In genomic region chr16:11956558-11956957, GRCh38 we compare ENCODE assay signal across 40 cellular contexts. TPM values are rescaled to one million over a fixed set of nuclear protein-coding genes. Genes with fewer than 3 reads are reported as not detected.
"Had no signal": no experiment of that assay in that cellular context is flagged by ENCODE, and none has a peak within 500 bp of the region (broad histone marks: within the 10 kb centered on the region; RNA-seq: fewer than 3 reads in every experiment).

No MANE protein-coding gene starts in this region.

- H3K4me1 Mint-ChIP-seq: activated CD4-positive, alpha-beta T cell treated with anti-CD3 and anti-CD28 coated beads, Interleukin-2, amount 10 ng/mL, durations not matched to agents 24 days and 14 days; activated naive CD4-positive, alpha-beta T cell treated with anti-CD3 and anti-CD28 coated beads, Interleukin-2, amount 10 ng/mL, durations not matched to agents 7 days and 5 days; activated naive CD8-positive, alpha-beta T cell treated with anti-CD3 and anti-CD28 coated beads, Interleukin-2, amount 10 ng/mL, durations not matched to agents 7 days and 5 days; brain; naive thymus-derived CD4-positive, alpha-beta T cell; neural progenitor cell; stimulated activated effector memory CD8-positive, alpha-beta T cell treated with anti-CD3 and anti-CD28 coated beads, Interleukin-12 subunit alpha, Interleukin-12 subunit beta, amount 100 ng/mL, for 72 hours; stimulated activated naive CD8-positive, alpha-beta T cell treated with anti-CD3 and anti-CD28 coated beads, Interleukin-15, amount 100 ng/mL, for 72 hours had no signal

- H3K27ac Mint-ChIP-seq: activated CD4-positive, alpha-beta memory T cell treated with anti-CD3 and anti-CD28 coated beads for 36 hours; activated CD4-positive, alpha-beta T cell treated with anti-CD3 and anti-CD28 coated beads, Interleukin-2, amount 10 ng/mL, durations not matched to agents 24 days and 14 days; activated naive CD4-positive, alpha-beta T cell treated with anti-CD3 and anti-CD28 coated beads, Interleukin-2, amount 10 ng/mL, durations not matched to agents 7 days and 5 days; activated naive CD8-positive, alpha-beta T cell treated with anti-CD3 and anti-CD28 coated beads, Interleukin-2, amount 10 ng/mL, durations not matched to agents 7 days and 5 days; activated T-helper 1 cell treated with anti-CD3 and anti-CD28 coated beads, Interleukin-12 subunit alpha, Interleukin-12 subunit beta, Interleukin-2, Interleukin-4 antibody, amounts not matched to agents 30 ng/mL and 10 ng/mL and 1 ng/mL, durations not matched to agents 14 hours and 24 hours and 36 hours; naive thymus-derived CD4-positive, alpha-beta T cell; neural progenitor cell; stimulated activated effector memory CD8-positive, alpha-beta T cell treated with anti-CD3 and anti-CD28 coated beads, Interleukin-12 subunit alpha, Interleukin-12 subunit beta, amount 100 ng/mL, for 72 hours; T-helper 1 cell treated with Interleukin-12 subunit alpha and Interleukin-12 subunit beta and Interleukin-4 antibody, amounts not matched to agents 30 μg/mL and 1 μg/mL, for 36 hours had no signal

- H2AFZ ChIP-seq: hepatocyte, neural progenitor cell had no signal

- DNase-seq: activated CD4-positive, alpha-beta memory T cell treated with anti-CD3 and anti-CD28 coated beads for 36 hours; activated CD4-positive, alpha-beta T cell treated with anti-CD3 and anti-CD28 coated beads, Interleukin-2, amount 10 ng/mL, durations not matched to agents 24 days and 14 days; activated CD4-positive, CD25-positive, alpha-beta regulatory T cell treated with anti-CD3 and anti-CD28 coated beads, Interleukin-2, amount 50 U/mL, for 72 hours; activated CD8-positive, alpha-beta memory T cell treated with anti-CD3 and anti-CD28 coated beads, Interleukin-2, amount 50 U/mL, for 4 hours; activated gamma-delta T cell; activated naive CD4-positive, alpha-beta T cell treated with anti-CD3 and anti-CD28 coated beads, Interleukin-2, amount 10 ng/mL, durations not matched to agents 7 days and 5 days; activated naive CD8-positive, alpha-beta T cell treated with anti-CD3 and anti-CD28 coated beads, Interleukin-2, amount 10 ng/mL, durations not matched to agents 7 days and 5 days; activated T-cell treated with anti-CD3 and anti-CD28 coated beads, Interleukin-2, amount 50 U/mL, for 1 hour; cerebellar nuclear complex; colonic mucosa; effector CD8-positive, alpha-beta T cell; left cardiac atrium; left ventricle myocardium superior; midbrain; naive thymus-derived CD4-positive, alpha-beta T cell; occipital lobe; posterior cingulate gyrus; right cardiac atrium; stimulated activated CD4-positive, alpha-beta T cell treated with anti-CD3 and anti-CD28 coated beads, Interleukin-12 subunit alpha, Interleukin-12 subunit beta, amount 100 ng/mL, for 4 hours; stimulated activated CD4-positive, alpha-beta T cell treated with anti-CD3 and anti-CD28 coated beads, Interleukin-4, amount 100 ng/mL, for 24 hours; stimulated activated naive CD8-positive, alpha-beta T cell treated with anti-CD3 and anti-CD28 coated beads, Interleukin-15, amount 100 ng/mL, for 72 hours; substantia nigra; T-helper 9 cell; uterus had no signal

- H3K4me2 ChIP-seq: hepatocyte, neural progenitor cell had no signal

- H3K4me1 ChIP-seq: ascending aorta, colonic mucosa, gastroesophageal sphincter, neural progenitor cell, uterus had no signal

- H3K27me3 ChIP-seq: ascending aorta, cardiac muscle cell, colonic mucosa, hepatocyte, neural progenitor cell, uterus had no signal

- H3K9ac ChIP-seq: neural progenitor cell had no signal

- H3K4me3 Mint-ChIP-seq: activated CD4-positive, alpha-beta memory T cell treated with anti-CD3 and anti-CD28 coated beads for 36 hours; activated CD4-positive, alpha-beta T cell treated with anti-CD3 and anti-CD28 coated beads, Interleukin-2, amount 10 ng/mL, durations not matched to agents 24 days and 14 days; activated naive CD4-positive, alpha-beta T cell treated with anti-CD3 and anti-CD28 coated beads, Interleukin-2, amount 10 ng/mL, durations not matched to agents 7 days and 5 days; activated naive CD8-positive, alpha-beta T cell treated with anti-CD3 and anti-CD28 coated beads, Interleukin-2, amount 10 ng/mL, durations not matched to agents 7 days and 5 days; activated T-helper 1 cell treated with anti-CD3 and anti-CD28 coated beads, Interleukin-12 subunit alpha, Interleukin-12 subunit beta, Interleukin-2, Interleukin-4 antibody, amounts not matched to agents 30 ng/mL and 10 ng/mL and 1 ng/mL, durations not matched to agents 14 hours and 24 hours and 36 hours; brain; naive thymus-derived CD4-positive, alpha-beta T cell; neural progenitor cell; stimulated activated effector memory CD8-positive, alpha-beta T cell treated with anti-CD3 and anti-CD28 coated beads, Interleukin-12 subunit alpha, Interleukin-12 subunit beta, amount 100 ng/mL, for 72 hours; stimulated activated naive CD8-positive, alpha-beta T cell treated with anti-CD3 and anti-CD28 coated beads, Interleukin-15, amount 100 ng/mL, for 72 hours; T-helper 1 cell treated with Interleukin-12 subunit alpha and Interleukin-12 subunit beta and Interleukin-4 antibody, amounts not matched to agents 30 μg/mL and 1 μg/mL, for 36 hours had no signal

- H3K36me3 ChIP-seq: ascending aorta, cardiac muscle cell, colonic mucosa, gastroesophageal sphincter, neural progenitor cell, uterus had no signal

- H3K4me3 ChIP-seq: ascending aorta, cardiac muscle cell, colonic mucosa, gastroesophageal sphincter, hepatocyte, neural progenitor cell, uterus had no signal

- H3K9me3 Mint-ChIP-seq: activated CD4-positive, alpha-beta memory T cell treated with anti-CD3 and anti-CD28 coated beads for 36 hours; activated CD4-positive, alpha-beta T cell treated with anti-CD3 and anti-CD28 coated beads, Interleukin-2, amount 10 ng/mL, durations not matched to agents 24 days and 14 days; activated naive CD4-positive, alpha-beta T cell treated with anti-CD3 and anti-CD28 coated beads, Interleukin-2, amount 10 ng/mL, durations not matched to agents 7 days and 5 days; activated naive CD8-positive, alpha-beta T cell treated with anti-CD3 and anti-CD28 coated beads, Interleukin-2, amount 10 ng/mL, durations not matched to agents 7 days and 5 days; activated T-helper 1 cell treated with anti-CD3 and anti-CD28 coated beads, Interleukin-12 subunit alpha, Interleukin-12 subunit beta, Interleukin-2, Interleukin-4 antibody, amounts not matched to agents 30 ng/mL and 10 ng/mL and 1 ng/mL, durations not matched to agents 14 hours and 24 hours and 36 hours; naive thymus-derived CD4-positive, alpha-beta T cell; neural progenitor cell; stimulated activated effector memory CD8-positive, alpha-beta T cell treated with anti-CD3 and anti-CD28 coated beads, Interleukin-12 subunit alpha, Interleukin-12 subunit beta, amount 100 ng/mL, for 72 hours; stimulated activated naive CD8-positive, alpha-beta T cell treated with anti-CD3 and anti-CD28 coated beads, Interleukin-15, amount 100 ng/mL, for 72 hours; T-helper 1 cell treated with Interleukin-12 subunit alpha and Interleukin-12 subunit beta and Interleukin-4 antibody, amounts not matched to agents 30 μg/mL and 1 μg/mL, for 36 hours; type B pancreatic cell had no signal

- H3K27ac ChIP-seq: ascending aorta, cardiac muscle cell, colonic mucosa, hepatocyte, neural progenitor cell, uterus had no signal

- ATAC-seq: left cardiac atrium; left ventricle myocardium superior; naive thymus-derived CD4-positive, alpha-beta T cell; right cardiac atrium; stimulated activated effector memory CD8-positive, alpha-beta T cell treated with anti-CD3 and anti-CD28 coated beads, Interleukin-12 subunit alpha, Interleukin-12 subunit beta, amount 100 ng/mL, for 72 hours; stimulated activated naive CD8-positive, alpha-beta T cell treated with anti-CD3 and anti-CD28 coated beads, Interleukin-15, amount 100 ng/mL, for 72 hours had no signal

- H3K27me3 Mint-ChIP-seq: activated CD4-positive, alpha-beta memory T cell treated with anti-CD3 and anti-CD28 coated beads for 36 hours; activated CD4-positive, alpha-beta T cell treated with anti-CD3 and anti-CD28 coated beads, Interleukin-2, amount 10 ng/mL, durations not matched to agents 24 days and 14 days; brain; stimulated activated naive CD8-positive, alpha-beta T cell treated with anti-CD3 and anti-CD28 coated beads, Interleukin-15, amount 100 ng/mL, for 72 hours; type B pancreatic cell had no signal

- H3K9me3 ChIP-seq: ascending aorta, colonic mucosa, gastroesophageal sphincter, uterus had no signal

- H3K36me3 Mint-ChIP-seq: activated CD4-positive, alpha-beta memory T cell treated with anti-CD3 and anti-CD28 coated beads for 36 hours; activated naive CD4-positive, alpha-beta T cell treated with anti-CD3 and anti-CD28 coated beads, Interleukin-2, amount 10 ng/mL, durations not matched to agents 7 days and 5 days; activated naive CD8-positive, alpha-beta T cell treated with anti-CD3 and anti-CD28 coated beads, Interleukin-2, amount 10 ng/mL, durations not matched to agents 7 days and 5 days; stimulated activated effector memory CD8-positive, alpha-beta T cell treated with anti-CD3 and anti-CD28 coated beads, Interleukin-12 subunit alpha, Interleukin-12 subunit beta, amount 100 ng/mL, for 72 hours had no signal

- H3K79me2 ChIP-seq: hepatocyte had no signal

RNA-seq across cellular contexts. Expression of gene TNFRSF17, which starts 8.5 kb away (rescaled TPM):
- total RNA-seq: activated CD4-positive, alpha-beta memory T cell treated with anti-CD3 and anti-CD28 coated beads for 36 hours; activated CD4-positive, alpha-beta T cell treated with anti-CD3 and anti-CD28 coated beads, Interleukin-2, amount 10 ng/mL, durations not matched to agents 24 days and 14 days; activated CD8-positive, alpha-beta memory T cell treated with anti-CD3 and anti-CD28 coated beads for 36 hours; activated naive CD8-positive, alpha-beta T cell treated with anti-CD3 and anti-CD28 coated beads, Interleukin-2, amount 10 ng/mL, durations not matched to agents 7 days and 5 days; activated T-helper 1 cell treated with anti-CD3 and anti-CD28 coated beads, Interleukin-12 subunit alpha, Interleukin-12 subunit beta, Interleukin-2, Interleukin-4 antibody, amounts not matched to agents 30 ng/mL and 10 ng/mL and 1 ng/mL, durations not matched to agents 14 hours and 24 hours and 36 hours; ascending aorta; cardiac muscle cell; dermis microvascular lymphatic vessel endothelial cell; epithelial cell of proximal tubule; hepatocyte; left cardiac atrium; left ventricle myocardium superior; mammary epithelial cell; occipital lobe; skeletal muscle tissue had no signal
- polyA plus RNA-seq: cardiac muscle cell; hepatocyte; keratinocyte; mammary epithelial cell; naive thymus-derived CD4-positive, alpha-beta T cell; right cardiac atrium had no signal

RNA-seq across cellular contexts. Expression of gene NPIPB2, which starts 14.7 kb away (rescaled TPM):
- total RNA-seq: epithelial cell of proximal tubule had no signal
